Comparison of ENCODE assay signal across 16 cellular contexts in the genomic region with DNA sequence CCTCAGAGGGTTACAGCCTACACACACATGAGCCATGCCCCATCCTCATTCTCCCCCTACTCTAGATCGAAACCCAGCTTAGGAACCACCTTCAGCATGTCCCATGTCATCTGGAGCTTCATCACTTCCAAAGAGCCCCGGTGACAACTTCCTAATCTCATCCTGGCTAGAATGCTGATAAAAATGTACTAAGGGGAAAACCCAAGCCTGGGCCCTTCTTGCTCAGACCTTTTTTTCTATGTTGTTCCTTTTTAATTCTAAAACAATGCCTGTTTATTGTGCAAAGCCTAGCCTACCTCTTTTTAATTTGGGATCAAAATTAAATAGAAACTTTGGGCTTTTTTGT. TPM values are rescaled to one million over a fixed set of nuclear protein-coding genes. Genes with fewer than 3 reads are reported as not detected.
A peak's percentile ranks its signal among the peaks of the same experiment; 100 is the strongest.
DNase-seq lines count a peak whose midpoint lies in the region; ATAC-seq and TF ChIP-seq lines count a peak whose summit lies in the region.
"Had no signal": no experiment of that assay in that cellular context is flagged by ENCODE, and none has a peak within 500 bp of the region (broad histone marks: within the 10 kb centered on the region; RNA-seq: fewer than 3 reads in every experiment).

No MANE protein-coding gene starts in this region.

- H3K23ac ChIP-seq in mesenchymal stem cell (ENCODE audit: low read length in 2 of 2): peak overlapping the region in 1 of 2 experiments; percentile 34

- CTCF ChIA-PET in MCF 10A (lab: Yijun Ruan, JAX) (interaction anchor here (1.6 to 1.9 kb wide), 3 partner anchors 43 to 77 kb away, joined by 6 to 12 read pairs (median 7); a partner anchor contains a TSS), T-cell (lab: Charles Lee) (no interaction called here)

- H3K4me1 ChIP-seq in breast epithelium: no peaks in the 10 kb centered on the region
- H3K4me1 ChIP-seq in mesenchymal stem cell (ENCODE audit: control insufficient read depth, insufficient read depth, low read depth, low read length): peaks cover 19% of the 10 kb centered on the region

- POLR2A ChIA-PET in MCF 10A (lab: Yijun Ruan, JAX): interaction anchor here (1.4 to 5.6 kb wide), 2 partner anchors 45 to 49 kb away, joined by 4 to 79 read pairs; a partner anchor contains a TSS
- POLR2A ChIA-PET in T-cell (lab: Charles Lee): no interaction called here

- no TSS peak for BruUV-seq in MCF 10A (replicated peaks; lab: Mats Ljungman, UMichigan)

- H3K27me3 Mint-ChIP-seq in MCF 10A (ENCODE audit: insufficient read depth, unreplicated experiment) (no peaks in the 10 kb centered on the region), T-cell (peaks cover 0 to 1% of the 10 kb centered on the region in 2 donors)

- peak overlapping the region; percentile 90 for H2BK5ac ChIP-seq in mesenchymal stem cell (ENCODE audit: low read depth, low read length, poor library complexity, severe bottlenecking)

- H3K36me3 Mint-ChIP-seq in MCF 10A (ENCODE audit: insufficient read depth, unreplicated experiment): no peaks in the 10 kb centered on the region
- no peaks in the 10 kb centered on the region for H3K36me3 Mint-ChIP-seq in T-cell
- H3K36me3 Mint-ChIP-seq: brain had no signal

- H3K9me3 Mint-ChIP-seq in MCF 10A (ENCODE audit: unreplicated experiment): no peaks in the 10 kb centered on the region
- H3K9me3 Mint-ChIP-seq in T-cell: no peaks in the 10 kb centered on the region
- H3K9me3 Mint-ChIP-seq: brain had no signal

- no peaks in the 10 kb centered on the region for H3K27me3 ChIP-seq in breast epithelium
- no peaks in the 10 kb centered on the region for H3K27me3 ChIP-seq in mesenchymal stem cell (ENCODE audit: control insufficient read depth in 1 of 2, insufficient read depth in 1 of 2, low read length in 2 of 2)

- H3K9me3 ChIP-seq in breast epithelium: no peaks in the 10 kb centered on the region
- H3K9me3 ChIP-seq in mesenchymal stem cell (ENCODE audit: control insufficient read depth, low read length): no peaks in the 10 kb centered on the region

- H3K9ac ChIP-seq in mesenchymal stem cell (ENCODE audit: low read length): peak overlapping the region; percentile 63

- H4K91ac ChIP-seq in mesenchymal stem cell (ENCODE audit: low read length): peak overlapping the region; percentile 94

- H3K4me2 ChIP-seq in mesenchymal stem cell (ENCODE audit: low read length, poor library complexity, severe bottlenecking): peak overlapping the region; percentile 44

- peak overlapping the region; percentile 100 for H2AK5ac ChIP-seq in mesenchymal stem cell (ENCODE audit: low read length, severe bottlenecking)

- H3K79me1 ChIP-seq in mesenchymal stem cell (replicated peaks; ENCODE audit: low read length, poor library complexity, severe bottlenecking): peaks cover 5% of the 10 kb centered on the region

- H3K4ac ChIP-seq in mesenchymal stem cell (ENCODE audit: low read depth in 1 of 2, low read length in 2 of 2): peak overlapping the region; percentile 82 to 97

- H3K27ac ChIP-seq in breast epithelium (no peak overlapping the region), mesenchymal stem cell (ENCODE audit: low read length, poor library complexity, severe bottlenecking) (peak overlapping the region; percentile 98)
- H3K27ac ChIP-seq: C4-2B had no signal

- peak overlapping the region; percentile 85 for H2BK120ac ChIP-seq in mesenchymal stem cell (ENCODE audit: low read depth, low read length)

- peak overlapping the region; percentile 18 to 29 for H3K14ac ChIP-seq in mesenchymal stem cell (ENCODE audit: low read length in 2 of 2)

- H3K4me3 ChIP-seq in breast epithelium (no peak overlapping the region), mesenchymal stem cell (ENCODE audit: insufficient read depth in 1 of 2, low read depth in 1 of 2, low read length in 2 of 2) (peak overlapping the region in 1 of 2 experiments; percentile 24)

- H2BK12ac ChIP-seq in mesenchymal stem cell (ENCODE audit: low read length in 2 of 2): peak overlapping the region; percentile 66 to 98

- H3K36me3 ChIP-seq in breast epithelium: no peaks in the 10 kb centered on the region
- no peaks in the 10 kb centered on the region for H3K36me3 ChIP-seq in mesenchymal stem cell (ENCODE audit: control insufficient read depth in 1 of 2, insufficient read depth in 2 of 2, low read depth in 1 of 2, low read length in 2 of 2)

- 79% methylated on average over 2 of the region's 2 CpGs for whole genome bisulfite sequencing in mesenchymal stem cell

- DNase-seq in MCF 10A (ENCODE audit: unreplicated experiment): no peak
- DNase-seq in breast epithelium (ENCODE audit: low spot score in 2 of 2): no peak
- DNase-seq in T-cell: no peak
- DNase-seq in mesenchymal stem cell: no peak
- DNase-seq in GM19238 (ENCODE audit: insufficient read length, low spot score): no peak
- no peak for DNase-seq in 8988T
- no peak for DNase-seq in NCI-H1092 (lab: John Stamatoyannopoulos, UW)
- DNase-seq: erythroblast; NCI-H1694; NK-92 treated with Interleukin-12 subunit alpha and Interleukin-12 subunit beta, amount 100 ng/mL, for 24 hours; stimulated activated naive CD4-positive, alpha-beta T cell; T1000 had no signal

- intact Hi-C loops in MCF 10A (cut with micrococcal nuclease): loop anchor here (1.0 kb wide), 1 partner anchor 77 kb away; no protein-coding TSS in a partner anchor
- intact Hi-C loops in breast epithelium (cut with DNase I; ENCODE audit: low total_unique reads): no loop called here

- H3K4me3 Mint-ChIP-seq in MCF 10A (ENCODE audit: unreplicated experiment) (no peak overlapping the region), T-cell (no peak overlapping the region)
- H3K4me3 Mint-ChIP-seq: brain had no signal

- peak overlapping the region; percentile 82 for H4K8ac ChIP-seq in mesenchymal stem cell (ENCODE audit: low read length)

- H3K27ac Mint-ChIP-seq in MCF 10A (ENCODE audit: low read depth, unreplicated experiment) (peak overlapping the region; percentile 93), T-cell (peak overlapping the region; percentile 62 to 85)

- no peak overlapping the region for H2AFZ ChIP-seq in mesenchymal stem cell (ENCODE audit: low read depth, low read length)

- H3K4me1 Mint-ChIP-seq in MCF 10A (ENCODE audit: insufficient read depth, unreplicated experiment) (peaks cover 49% of the 10 kb centered on the region), T-cell (peaks cover 26 to 54% (median 31%) of the 10 kb centered on the region in 3 donors)
- H3K4me1 Mint-ChIP-seq: brain had no signal

- H3K18ac ChIP-seq in mesenchymal stem cell (ENCODE audit: low read depth in 1 of 2, low read length in 2 of 2): peak overlapping the region; percentile 83 to 89

- H2BK15ac ChIP-seq in mesenchymal stem cell (ENCODE audit: low read depth, poor library complexity, severe bottlenecking): peak overlapping the region; percentile 63

- TF ChIP-seq POLR2A in breast epithelium (IDR thresholded peaks at IDR 0.05): no peak

- no peak for TF ChIP-seq CTCF in MCF 10A (IDR thresholded peaks at IDR 0.05; ENCODE audit: unreplicated experiment)
- TF ChIP-seq CTCF in breast epithelium (IDR thresholded peaks at IDR 0.05): no peak

- ATAC-seq in T-cell (replicated peaks in 1 of 4) (no peak), GM21717 (IDR thresholded peaks at IDR 0.05; ENCODE audit: unreplicated experiment) (no peak)

RNA-seq across cellular contexts. Expression of a gene that starts 44.1 kb away (rescaled TPM):
- total RNA-seq in MCF 10A (2022) (112 and 121 TPM in 2 replicates), breast epithelium (10 to 100 TPM; 10.1 to 26.5 (median 11.4) TPM), T-cell (10 to 100 TPM in 3 of 5 donors, 1 to 10 TPM in 2; 8.0 to 18.6 (median 11.0) TPM)
- 234 TPM for polyA plus RNA-seq in mesenchymal stem cell (2013, experiment 1 of 2)
- polyA plus RNA-seq in mesenchymal stem cell (2013, experiment 2 of 2): 238 TPM
- polyA plus RNA-seq: neural cell had no signal
